Comparison of ENCODE assay signal across 8 cellular contexts in the genomic region with DNA sequence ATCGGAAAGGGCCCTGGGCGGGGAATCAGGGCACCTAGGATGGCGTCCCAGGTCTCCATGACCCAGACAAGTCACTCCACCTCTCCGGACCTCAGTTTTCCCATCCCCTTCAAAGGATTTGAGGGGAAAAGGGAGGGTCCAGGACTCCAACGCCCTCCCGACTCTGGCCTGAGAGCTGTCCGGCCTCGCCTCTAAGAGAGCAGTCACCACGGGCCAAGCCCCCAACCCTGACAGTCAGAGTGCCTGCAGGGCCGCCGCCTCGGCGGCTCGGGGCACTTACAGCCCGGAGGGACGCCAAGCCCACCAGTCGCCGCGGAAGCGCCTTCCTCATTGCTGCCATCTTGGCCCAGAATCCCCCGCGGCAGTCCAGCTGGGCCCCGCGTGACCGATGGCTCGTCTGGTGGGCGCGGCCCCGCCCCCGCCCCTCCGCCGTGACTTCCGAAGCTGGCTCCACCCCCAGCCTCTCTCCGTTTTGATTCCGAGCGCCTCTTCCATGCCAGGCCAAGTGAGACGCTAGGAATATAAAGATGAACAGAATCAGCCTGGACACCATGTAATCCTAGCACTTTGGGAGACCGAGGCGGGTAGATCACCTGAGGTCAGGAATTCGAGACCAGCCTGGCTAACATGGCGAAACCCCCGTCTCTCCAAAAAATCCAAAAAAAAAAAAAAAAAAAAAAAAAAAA. TPM values are rescaled to one million over a fixed set of nuclear protein-coding genes. Genes with fewer than 3 reads are reported as not detected.
DNase-seq lines count a peak whose midpoint lies in the region; ATAC-seq lines count a peak whose summit lies in the region.

A gene (minus strand): TSS at position 354 of the 686 bp plus-strand sequence. CDS start 14 bp downstream, at position 340.

- H3K27me3 ChIP-seq in BLaER1: no peaks in the 10 kb centered on the region
- H3K27me3 ChIP-seq in effector memory CD4-positive, alpha-beta T cell (replicated peaks; ENCODE audit: control insufficient read depth, insufficient read depth, low read length, poor library complexity, severe bottlenecking): no peaks in the 10 kb centered on the region

- peak; percentile 89 for DNase-seq in HPDE6-E6E7 (ENCODE audit: extremely low spot score)
- DNase-seq in NOMO-1 (lab: John Stamatoyannopoulos, UW; ENCODE audit: unreplicated experiment in 2 of 2): peak; percentile 87 to 90
- peak; percentile 73 to 83 (median 78) for DNase-seq in effector memory CD4-positive, alpha-beta T cell
- DNase-seq in medulla oblongata (ENCODE audit: extremely low spot score): peak; percentile 93
- DNase-seq in stimulated activated CD4-positive, alpha-beta T cell treated with anti-CD3 and anti-CD28 coated beads, TNF-alpha, amount 100 ng/mL, for 48 hours (ENCODE audit: low read depth in 3 of 3): peak; percentile 82 to 83 (median 83)

- peak within 1 kb of the TSS; percentile 99 for H3K9ac ChIP-seq in BLaER1

- no peaks in the 10 kb centered on the region for H3K9me3 ChIP-seq in BLaER1
- H3K9me3 ChIP-seq in effector memory CD4-positive, alpha-beta T cell (ENCODE audit: control insufficient read depth, low read length): no peaks in the 10 kb centered on the region

- peak within 1 kb of the TSS; percentile 76 for H3K4me2 ChIP-seq in BLaER1

- POLR2A ChIA-PET in activated CD8-positive, alpha-beta memory T cell treated with anti-CD3 and anti-CD28 coated beads for 36 hours (lab: Charles Lee): interaction anchor here (0.6 to 1.2 kb wide), 7 partner anchors 10 to 676 kb away, joined by 3 to 6 read pairs (median 4); a partner anchor contains a TSS

- CTCF ChIA-PET in activated CD8-positive, alpha-beta memory T cell treated with anti-CD3 and anti-CD28 coated beads for 36 hours (lab: Charles Lee): interaction anchor here (0.9 to 3.0 kb wide), 5 partner anchors 14 to 53 kb away, joined by 3 to 13 read pairs (median 4); no protein-coding TSS in a partner anchor

- peaks cover 25% of the 10 kb centered on the region for H3K4me1 ChIP-seq in BLaER1
- no peaks in the 10 kb centered on the region for H3K4me1 ChIP-seq in effector memory CD4-positive, alpha-beta T cell (ENCODE audit: control insufficient read depth, insufficient read depth, low read length, poor library complexity, severe bottlenecking)

- H3K4me3 ChIP-seq in BLaER1: peak within 1 kb of the TSS; percentile 99
- peak within 1 kb of the TSS; percentile 96 for H3K4me3 ChIP-seq in effector memory CD4-positive, alpha-beta T cell (ENCODE audit: insufficient read depth, low read depth, low read length, poor library complexity, severe bottlenecking)

- H4K20me1 ChIP-seq in BLaER1: no peaks in the 10 kb centered on the region

- peak within 1 kb of the TSS; percentile 98 for H3K27ac ChIP-seq in BLaER1
- H3K27ac ChIP-seq in effector memory CD4-positive, alpha-beta T cell (ENCODE audit: insufficient read depth, low read length, poor library complexity, severe bottlenecking): peak within 1 kb of the TSS; percentile 88

- peak; percentile 50 for ATAC-seq in GM19328 (IDR thresholded peaks at IDR 0.05; ENCODE audit: unreplicated experiment)

- H3K36me3 ChIP-seq in BLaER1: peaks cover 2% of the 10 kb centered on the region
- no peaks in the 10 kb centered on the region for H3K36me3 ChIP-seq in effector memory CD4-positive, alpha-beta T cell (ENCODE audit: control insufficient read depth, insufficient read depth, low read length)

RNA-seq across cellular contexts. Expression of the gene that starts here (rescaled TPM):
- 10 to 100 TPM; 23.4 to 24.1 TPM for total RNA-seq in activated CD8-positive, alpha-beta memory T cell treated with anti-CD3 and anti-CD28 coated beads for 36 hours

Comparison
In these comparisons a context has a peak if more than half of its experiments do, and no peak if none do; other contexts are left out.
1. Peak in every context shown above with its lines: DNase-seq, ATAC-seq, H3K4me3 ChIP-seq and H3K27ac ChIP-seq.